ENCODE assay signal across 8 cellular contexts in genomic region chr19:48795055-48795854, GRCh38. TPM values are rescaled to one million over a fixed set of nuclear protein-coding genes. Genes with fewer than 3 reads are reported as not detected.
DNase-seq lines count a peak whose midpoint lies in the region; ATAC-seq and TF ChIP-seq lines count a peak whose summit lies in the region.

No MANE protein-coding gene starts in this region.

- H3K9me3 ChIP-seq in hepatocyte (ENCODE audit: low read depth) = no peaks in the 10 kb centered on the region
- no peaks in the 10 kb centered on the region for H3K9me3 ChIP-seq in aorta (ENCODE audit: control insufficient read depth, low read length)

- peak overlapping the region; percentile 79 for H3K4me2 ChIP-seq in hepatocyte

- H3K4me1 ChIP-seq in hepatocyte (ENCODE audit: insufficient read depth) (peaks cover 4% of the 10 kb centered on the region), aorta (ENCODE audit: control insufficient read depth in 1 of 2, insufficient read depth in 2 of 2, low read length in 2 of 2) (no peaks in the 10 kb centered on the region)

- TF ChIP-seq CTCF in GM12875 (IDR thresholded peaks at IDR 0.05; ENCODE audit: borderline replicate concordance, insufficient read depth, low read depth, low read length) (peak; percentile 96), hepatocyte (IDR thresholded peaks at IDR 0.05; ENCODE audit: poor library complexity) (peak; percentile 99)

- no peaks in the 10 kb centered on the region for H4K20me1 ChIP-seq in hepatocyte (ENCODE audit: insufficient read depth, poor library complexity, severe bottlenecking)

- no peaks in the 10 kb centered on the region for H3K9me2 ChIP-seq in hepatocyte (replicated peaks; ENCODE audit: insufficient read depth)

- H3K4me3 ChIP-seq in GM12875 (ENCODE audit: low read depth, low read length) = peak overlapping the region; percentile 67
- H3K4me3 ChIP-seq in hepatocyte = peak overlapping the region; percentile 12
- H3K4me3 ChIP-seq in aorta (ENCODE audit: low read length in 2 of 2) = peak overlapping the region in 1 of 2 donors; percentile 11

- H3K27ac ChIP-seq in hepatocyte (peak overlapping the region; percentile 56), aorta (ENCODE audit: low read depth in 1 of 2, low read length in 2 of 2) (peak overlapping the region; percentile 52 to 83)

- no peaks in the 10 kb centered on the region for H3K79me2 ChIP-seq in hepatocyte

- WGBS in hepatocyte (ENCODE audit: low lambda C conversion rate, missing lambda C conversion rate) = 4% methylated on average over 38 of the region's 38 CpGs
- 0 to 1% methylated on average over 38 of the region's 38 CpGs for WGBS in aorta, 2 donors

- H3K27me3 ChIP-seq in hepatocyte = no peaks in the 10 kb centered on the region
- no peaks in the 10 kb centered on the region for H3K27me3 ChIP-seq in aorta (ENCODE audit: control insufficient read depth in 1 of 2, insufficient read depth in 2 of 2, low read length in 1 of 2)

- H3K36me3 ChIP-seq in hepatocyte (replicated peaks; ENCODE audit: insufficient read depth, low read depth) (no peaks in the 10 kb centered on the region), aorta (ENCODE audit: control insufficient read depth in 1 of 2, insufficient read depth in 2 of 2, low read length in 1 of 2) (no peaks in the 10 kb centered on the region)

- peak overlapping the region; percentile 51 for H2AFZ ChIP-seq in hepatocyte

- peak; percentile 84 for DNase-seq in NCI-H2029 (lab: John Stamatoyannopoulos, UW)
- DNase-seq in T1000 (lab: John Stamatoyannopoulos, UW) = peak; percentile 80
- DNase-seq in astrocyte of the hippocampus (ENCODE audit: low read depth, low spot score) = peak; percentile 97
- peak; percentile 95 for DNase-seq in hepatocyte (ENCODE audit: low spot score)
- DNase-seq in renal cortical epithelial cell (ENCODE audit: low read depth) = peak; percentile 90
- DNase-seq in aorta = peak; percentile 95 to 96

- intact Hi-C loops in aorta (cut with DNase I) = loop anchor here (1.0 kb wide), 1 partner anchor 40 kb away; no protein-coding TSS in a partner anchor

- ATAC-seq in HG02938 (IDR thresholded peaks at IDR 0.05; ENCODE audit: unreplicated experiment) (peak; percentile 58), aorta (ENCODE audit: low FRiP score) (peak; percentile 97)

RNA-seq across cellular contexts. Expression of gene BCAT2, which starts 15.6 kb away (rescaled TPM):
- total RNA-seq in hepatocyte = 39.6 and 44.2 TPM in 2 replicates
- 84.6 and 122 TPM in 2 replicates for polyA plus RNA-seq in hepatocyte
- 27.2 and 37.3 TPM in 2 replicates for total RNA-seq in renal cortical epithelial cell
- total RNA-seq in aorta = 10 to 100 TPM; 22.4 to 29.5 TPM
- 10 to 100 TPM; 22.5 to 61.6 TPM for polyA plus RNA-seq in aorta

RNA-seq across cellular contexts. Expression of gene FGF21, which starts 39.9 kb away (rescaled TPM):
- total RNA-seq in hepatocyte (not detected in 2 replicates), renal cortical epithelial cell (not detected in 2 replicates), aorta (not detected)
- polyA plus RNA-seq in hepatocyte (not detected in 2 replicates), aorta (not detected)

RNA-seq across cellular contexts. Expression of gene HSD17B14, which starts 41.0 kb away (rescaled TPM):
- total RNA-seq in hepatocyte = 64.1 and 67.6 TPM in 2 replicates
- polyA plus RNA-seq in hepatocyte = 91.9 and 107 TPM in 2 replicates
- total RNA-seq in renal cortical epithelial cell = 0.60 and 1.7 TPM in 2 replicates
- total RNA-seq in aorta = 10 to 100 TPM; 13.7 to 16.1 TPM
- 10 to 100 TPM; 14.3 to 18.9 TPM for polyA plus RNA-seq in aorta

RNA-seq across cellular contexts. Expression of gene FUT1, which starts 42.8 kb away (rescaled TPM):
- total RNA-seq in hepatocyte (2.4 TPM in 2 replicates), renal cortical epithelial cell (0.05 and 3.0 TPM in 2 replicates), aorta (1 to 10 TPM; 2.3 to 4.4 TPM)
- polyA plus RNA-seq in hepatocyte (4.3 and 5.2 TPM in 2 replicates), aorta (under 1 TPM in 1 of 2 donors, not detected in 1; 0.05 TPM)

RNA-seq across cellular contexts. Expression of gene IZUMO1, which starts 48.5 kb away (rescaled TPM):
- 0.40 and 0.57 TPM in 2 replicates for total RNA-seq in hepatocyte
- 0.52 and 1.3 TPM in 2 replicates for polyA plus RNA-seq in hepatocyte
- not detected in 2 replicates for total RNA-seq in renal cortical epithelial cell
- total RNA-seq in aorta = 1 to 10 TPM in 1 of 2 donors, under 1 TPM in 1; 0.66 to 1.6 TPM
- under 1 TPM in 1 of 2 donors, not detected in 1; 0.10 TPM for polyA plus RNA-seq in aorta
